1 cellular context compared by ENCODE assay signal in the genomic region with DNA sequence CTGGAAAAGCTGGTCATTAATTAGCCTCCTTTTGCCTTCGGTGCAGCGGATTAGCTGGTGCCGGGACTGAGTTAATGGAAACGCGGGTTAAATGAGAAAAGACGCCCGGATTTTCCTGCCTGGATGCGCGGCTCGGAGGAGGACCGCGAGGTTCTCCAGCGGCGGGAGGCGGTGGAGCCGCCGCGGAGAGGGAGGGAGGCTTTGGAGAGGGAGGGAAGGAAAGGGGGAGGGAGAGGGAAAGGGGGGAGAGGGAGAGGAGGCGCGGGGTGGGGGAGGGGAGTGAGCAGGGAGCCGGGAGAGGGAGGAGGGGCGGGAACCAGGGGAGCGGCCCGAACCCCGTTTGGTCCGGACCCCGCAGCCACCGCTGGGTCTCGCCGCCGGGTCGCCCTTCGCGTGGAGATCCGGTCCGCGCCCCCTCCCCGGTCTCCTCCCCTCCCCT.
TF ChIP-seq lines count a peak whose summit lies in the region.

No MANE protein-coding gene starts in this region.

TF ChIP-seq in GM23338, 12 proteins besides CTCF, POLR2A, EP300 and RAD21 (continued from another document):
- TF ChIP-seq, protein P1, sequence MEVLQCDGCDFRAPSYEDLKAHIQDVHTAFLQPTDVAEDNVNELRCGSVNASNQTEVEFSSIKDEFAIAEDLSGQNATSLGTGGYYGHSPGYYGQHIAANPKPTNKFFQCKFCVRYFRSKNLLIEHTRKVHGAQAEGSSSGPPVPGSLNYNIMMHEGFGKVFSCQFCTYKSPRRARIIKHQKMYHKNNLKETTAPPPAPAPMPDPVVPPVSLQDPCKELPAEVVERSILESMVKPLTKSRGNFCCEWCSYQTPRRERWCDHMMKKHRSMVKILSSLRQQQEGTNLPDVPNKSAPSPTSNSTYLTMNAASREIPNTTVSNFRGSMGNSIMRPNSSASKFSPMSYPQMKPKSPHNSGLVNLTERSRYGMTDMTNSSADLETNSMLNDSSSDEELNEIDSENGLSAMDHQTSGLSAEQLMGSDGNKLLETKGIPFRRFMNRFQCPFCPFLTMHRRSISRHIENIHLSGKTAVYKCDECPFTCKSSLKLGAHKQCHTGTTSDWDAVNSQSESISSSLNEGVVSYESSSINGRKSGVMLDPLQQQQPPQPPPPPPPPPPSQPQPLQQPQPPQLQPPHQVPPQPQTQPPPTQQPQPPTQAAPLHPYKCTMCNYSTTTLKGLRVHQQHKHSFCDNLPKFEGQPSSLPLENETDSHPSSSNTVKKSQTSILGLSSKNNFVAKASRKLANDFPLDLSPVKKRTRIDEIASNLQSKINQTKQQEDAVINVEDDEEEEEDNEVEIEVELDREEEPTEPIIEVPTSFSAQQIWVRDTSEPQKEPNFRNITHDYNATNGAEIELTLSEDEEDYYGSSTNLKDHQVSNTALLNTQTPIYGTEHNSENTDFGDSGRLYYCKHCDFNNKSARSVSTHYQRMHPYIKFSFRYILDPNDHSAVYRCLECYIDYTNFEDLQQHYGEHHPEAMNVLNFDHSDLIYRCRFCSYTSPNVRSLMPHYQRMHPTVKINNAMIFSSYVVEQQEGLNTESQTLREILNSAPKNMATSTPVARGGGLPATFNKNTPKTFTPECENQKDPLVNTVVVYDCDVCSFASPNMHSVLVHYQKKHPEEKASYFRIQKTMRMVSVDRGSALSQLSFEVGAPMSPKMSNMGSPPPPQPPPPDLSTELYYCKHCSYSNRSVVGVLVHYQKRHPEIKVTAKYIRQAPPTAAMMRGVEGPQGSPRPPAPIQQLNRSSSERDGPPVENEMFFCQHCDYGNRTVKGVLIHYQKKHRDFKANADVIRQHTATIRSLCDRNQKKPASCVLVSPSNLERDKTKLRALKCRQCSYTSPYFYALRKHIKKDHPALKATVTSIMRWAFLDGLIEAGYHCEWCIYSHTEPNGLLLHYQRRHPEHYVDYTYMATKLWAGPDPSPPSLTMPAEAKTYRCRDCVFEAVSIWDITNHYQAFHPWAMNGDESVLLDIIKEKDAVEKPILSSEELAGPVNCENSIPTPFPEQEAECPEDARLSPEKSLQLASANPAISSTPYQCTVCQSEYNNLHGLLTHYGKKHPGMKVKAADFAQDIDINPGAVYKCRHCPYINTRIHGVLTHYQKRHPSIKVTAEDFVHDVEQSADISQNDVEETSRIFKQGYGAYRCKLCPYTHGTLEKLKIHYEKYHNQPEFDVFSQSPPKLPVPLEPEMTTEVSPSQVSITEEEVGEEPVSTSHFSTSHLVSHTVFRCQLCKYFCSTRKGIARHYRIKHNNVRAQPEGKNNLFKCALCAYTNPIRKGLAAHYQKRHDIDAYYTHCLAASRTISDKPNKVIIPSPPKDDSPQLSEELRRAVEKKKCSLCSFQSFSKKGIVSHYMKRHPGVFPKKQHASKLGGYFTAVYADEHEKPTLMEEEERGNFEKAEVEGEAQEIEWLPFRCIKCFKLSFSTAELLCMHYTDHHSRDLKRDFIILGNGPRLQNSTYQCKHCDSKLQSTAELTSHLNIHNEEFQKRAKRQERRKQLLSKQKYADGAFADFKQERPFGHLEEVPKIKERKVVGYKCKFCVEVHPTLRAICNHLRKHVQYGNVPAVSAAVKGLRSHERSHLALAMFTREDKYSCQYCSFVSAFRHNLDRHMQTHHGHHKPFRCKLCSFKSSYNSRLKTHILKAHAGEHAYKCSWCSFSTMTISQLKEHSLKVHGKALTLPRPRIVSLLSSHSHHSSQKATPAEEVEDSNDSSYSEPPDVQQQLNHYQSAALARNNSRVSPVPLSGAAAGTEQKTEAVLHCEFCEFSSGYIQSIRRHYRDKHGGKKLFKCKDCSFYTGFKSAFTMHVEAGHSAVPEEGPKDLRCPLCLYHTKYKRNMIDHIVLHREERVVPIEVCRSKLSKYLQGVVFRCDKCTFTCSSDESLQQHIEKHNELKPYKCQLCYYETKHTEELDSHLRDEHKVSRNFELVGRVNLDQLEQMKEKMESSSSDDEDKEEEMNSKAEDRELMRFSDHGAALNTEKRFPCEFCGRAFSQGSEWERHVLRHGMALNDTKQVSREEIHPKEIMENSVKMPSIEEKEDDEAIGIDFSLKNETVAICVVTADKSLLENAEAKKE (CRISPR knock-in tag; IDR thresholded peaks at IDR 0.05), result no peak
- no peak for TF ChIP-seq EZH2phosphoT487 (IDR thresholded peaks at IDR 0.05; ENCODE audit: unreplicated experiment)
- TF ChIP-seq EZH2 (IDR thresholded peaks at IDR 0.05; ENCODE audit: low read depth, unreplicated experiment), result no peak
- TF ChIP-seq POLR2AphosphoS5 (IDR thresholded peaks at IDR 0.05; ENCODE audit: low read depth), result no peak
- TF ChIP-seq ZNF114 (CRISPR knock-in tag; IDR thresholded peaks at IDR 0.05), result no peak
- no peak for TF ChIP-seq NANOG (IDR thresholded peaks at IDR 0.05; ENCODE audit: borderline replicate concordance)
- no peak for TF ChIP-seq STAT1 (IDR thresholded peaks at IDR 0.05; ENCODE audit: unreplicated experiment)
TF ChIP-seq in GM23338: peak in this region for 0.
